ENCODE assay signal across 9 cellular contexts in the genomic region with DNA sequence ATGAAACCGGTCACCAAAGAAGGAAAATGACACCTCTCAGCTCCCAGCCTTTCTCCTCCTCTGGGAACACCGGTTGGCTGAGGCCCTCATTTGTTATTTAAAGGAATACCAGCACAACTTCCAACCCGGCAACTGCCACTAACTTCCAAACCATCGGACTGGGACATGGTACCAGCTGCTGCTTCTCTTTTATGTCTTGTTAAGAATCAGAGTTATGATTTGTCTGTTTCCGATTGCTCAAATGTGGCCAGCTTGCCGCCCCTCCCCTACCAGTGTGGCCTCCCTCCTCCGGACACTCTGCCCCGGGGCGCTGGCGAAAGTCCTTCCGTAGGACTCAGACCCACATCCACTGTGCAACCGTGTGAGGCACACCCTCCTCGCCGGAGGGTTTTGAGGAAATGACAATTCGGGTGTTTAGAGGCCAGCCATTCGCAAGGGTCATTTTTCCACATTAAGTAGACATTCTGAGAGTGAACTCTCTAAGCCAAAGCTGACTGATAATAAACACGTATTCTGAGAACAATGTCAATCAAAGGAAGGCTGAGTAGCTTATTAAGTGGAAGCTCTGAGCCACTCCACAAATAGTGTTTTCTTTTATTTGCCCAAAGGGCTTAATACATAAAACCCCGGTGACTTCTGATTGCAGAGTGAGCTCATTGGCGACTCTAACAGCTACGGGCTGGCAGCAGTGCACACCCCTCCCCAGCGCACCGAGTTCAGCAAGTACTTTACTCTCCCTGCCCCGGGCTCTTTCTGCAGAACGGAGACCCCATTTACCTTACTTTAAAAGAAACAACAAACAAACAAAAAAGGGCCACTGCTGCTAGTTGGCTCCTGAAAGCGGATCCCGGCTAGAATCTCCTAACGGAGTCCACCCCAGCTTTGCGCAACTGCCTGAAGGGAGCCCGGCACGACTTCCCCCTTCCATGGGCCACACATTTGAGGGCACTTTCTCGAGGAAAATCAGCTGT. TPM values are rescaled to one million over a fixed set of nuclear protein-coding genes. Genes with fewer than 3 reads are reported as not detected.
A peak's percentile ranks its signal among the peaks of the same experiment; 100 is the strongest.
DNase-seq lines count a peak whose midpoint lies in the region; ATAC-seq and TF ChIP-seq lines count a peak whose summit lies in the region.
"Had no signal": no experiment of that assay in that cellular context is flagged by ENCODE, and none has a peak within 500 bp of the region (broad histone marks: within the 10 kb centered on the region; RNA-seq: fewer than 3 reads in every experiment).

No MANE protein-coding gene starts in this region.

- peaks cover 28% of the 10 kb centered on the region for H3K4me1 ChIP-seq in neuron (ENCODE audit: insufficient read depth, low read length)

- DNase-seq in EL (peak; percentile 86), NOMO-1 treated with DMSO at 0.1 percent for 48 hours (lab: John Stamatoyannopoulos, UW; ENCODE audit: unreplicated experiment) (peak; percentile 63), fibroblast of the aortic adventitia (ENCODE audit: low read depth) (peak; percentile 10), HCEC 1CT (no peak), omental fat pad (ENCODE audit: low spot score) (no peak)
- no peak for DNase-seq in activated T-cell treated with anti-CD3 and anti-CD28 coated beads, Interleukin-2, amount 50 U/mL, for 1 hour
- DNase-seq: hippocampal formation had no signal

- ATAC-seq in omental fat pad (ENCODE audit: low FRiP score), result no peak
- no peak for ATAC-seq in HG02763 (IDR thresholded peaks at IDR 0.05; ENCODE audit: unreplicated experiment)

- H3K36me3 ChIP-seq in neuron (ENCODE audit: insufficient read depth, low read length), result no peaks in the 10 kb centered on the region

- no peak overlapping the region for H3K4me3 ChIP-seq in fibroblast of the aortic adventitia (ENCODE audit: low read depth, low read length)
- H3K4me3 ChIP-seq in neuron (ENCODE audit: low read length), result peak overlapping the region; percentile 36

- TF ChIP-seq CTCF in fibroblast of the aortic adventitia (IDR thresholded peaks at IDR 0.05; ENCODE audit: insufficient read depth, low read length) (no peak), omental fat pad (IDR thresholded peaks at IDR 0.05) (no peak)

- no peak overlapping the region for H2AFZ ChIP-seq in neuron (ENCODE audit: low read depth, low read length)

- peaks cover 59% of the 10 kb centered on the region for H3K27me3 ChIP-seq in neuron (ENCODE audit: insufficient read depth, low read length)

- H3K9me3 ChIP-seq in neuron (ENCODE audit: low read length), result peaks cover 11% of the 10 kb centered on the region

RNA-seq across cellular contexts. Expression of gene RIPK4, which starts 5.4 kb away (rescaled TPM):
- 0.45 TPM in 1 of 2 replicates, not detected in the other for total RNA-seq in fibroblast of the aortic adventitia (ENCODE audit: low replicate concordance)
- 10 to 100 TPM in 1 of 4 donors, 1 to 10 TPM in 2, not detected in 1; 2.5 to 17.7 (median 4.9) TPM for total RNA-seq in omental fat pad

Comparison
In these comparisons a context has a peak if more than half of its experiments do, and no peak if none do; other contexts are left out.
1. DNase-seq: peak in EL (single experiment), NOMO-1 treated with DMSO at 0.1 percent for 48 hours (single experiment) and fibroblast of the aortic adventitia (single experiment); none in HCEC 1CT (single experiment), activated T-cell treated with anti-CD3 and anti-CD28 coated beads, Interleukin-2, amount 50 U/mL, for 1 hour (single experiment) and omental fat pad (single experiment).